In genomic region chr3:79019924-79020173, GRCh38 we compare ENCODE assay signal across 1 cellular context.
TF ChIP-seq lines count a peak whose summit lies in the region.

No MANE protein-coding gene starts in this region.

TF ChIP-seq in GM23338, 12 proteins besides CTCF, POLR2A, EP300 and RAD21:
- TF ChIP-seq ZNF462 (CRISPR knock-in tag; IDR thresholded peaks at IDR 0.05) (no peak), REST (IDR thresholded peaks at IDR 0.05; ENCODE audit: unreplicated experiment) (no peak), CREB1 (CRISPR knock-in tag; IDR thresholded peaks at IDR 0.05; ENCODE audit: low read depth) (no peak), NANOG (IDR thresholded peaks at IDR 0.05; ENCODE audit: borderline replicate concordance) (no peak), POLR2AphosphoS5 (IDR thresholded peaks at IDR 0.05; ENCODE audit: low read depth) (no peak), JUNB (IDR thresholded peaks at IDR 0.05; ENCODE audit: unreplicated experiment) (no peak), ZNF331 (CRISPR knock-in tag; IDR thresholded peaks at IDR 0.05; ENCODE audit: low read depth) (no peak), EZH2 (IDR thresholded peaks at IDR 0.05; ENCODE audit: low read depth, unreplicated experiment) (no peak), STAT1 (IDR thresholded peaks at IDR 0.05; ENCODE audit: unreplicated experiment) (no peak), ETS1 (IDR thresholded peaks at IDR 0.05) (no peak), EZH2phosphoT487 (IDR thresholded peaks at IDR 0.05; ENCODE audit: unreplicated experiment) (no peak), ZNF114 (CRISPR knock-in tag; IDR thresholded peaks at IDR 0.05) (no peak)
